ENCODE assay signal across 9 cellular contexts in genomic region chr4:20684852-20685763, GRCh38.
A peak's percentile ranks its signal among the peaks of the same experiment; 100 is the strongest.
DNase-seq lines count a peak whose midpoint lies in the region; ATAC-seq, FAIRE-seq and TF ChIP-seq lines count a peak whose summit lies in the region.
"Had no signal": no experiment of that assay in that cellular context is flagged by ENCODE, and none has a peak within 500 bp of the region (broad histone marks: within the 10 kb centered on the region; RNA-seq: fewer than 3 reads in every experiment).

No MANE protein-coding gene starts in this region.

- TF ChIP-seq CTCF in GM06990 (IDR thresholded peaks at IDR 0.05; ENCODE audit: insufficient read depth, low read length, poor library complexity, severe bottlenecking) (peak; percentile 41), LNCAP (IDR thresholded peaks at IDR 0.05) (peak; percentile 60), VCaP (conservative IDR thresholded peaks at IDR 0.05) (peak; percentile 78)

- no peak overlapping the region for H3K4me3 ChIP-seq in GM06990 (replicated peaks; ENCODE audit: low read depth, low read length)

- DNase-seq in GM06990 (ENCODE audit: extremely low read depth, insufficient read length) (no peak), GF-D8 (lab: John Stamatoyannopoulos, UW) (no peak)
- DNase-seq in stimulated activated CD4-positive, alpha-beta T cell treated with anti-CD3 and anti-CD28 coated beads, Interleukin-4, amount 100 ng/mL, for 1 hour: no peak

- H3K27me3 ChIP-seq in GM06990 (replicated peaks; ENCODE audit: control insufficient read depth, insufficient read depth, low read length): no peaks in the 10 kb centered on the region

- no peaks in the 10 kb centered on the region for H3K36me3 ChIP-seq in GM06990 (ENCODE audit: control insufficient read depth, insufficient read depth, low read length)

- ATAC-seq in HG02588 (IDR thresholded peaks at IDR 0.05; ENCODE audit: unreplicated experiment) (no peak), GM18870 (IDR thresholded peaks at IDR 0.05; ENCODE audit: unreplicated experiment) (no peak)
- ATAC-seq: naive thymus-derived CD8-positive, alpha-beta T cell had no signal

- H3K27ac ChIP-seq in VCaP: 0 out of 2 replicates have a peak overlapping the region, but pooled peaks have one; percentile 13

- peak; percentile 98 for FAIRE-seq in islet of Langerhans (lab: Jason Lieb, UNC)
